Comparison of ENCODE assay signal across 1 cellular context in the genomic region with DNA sequence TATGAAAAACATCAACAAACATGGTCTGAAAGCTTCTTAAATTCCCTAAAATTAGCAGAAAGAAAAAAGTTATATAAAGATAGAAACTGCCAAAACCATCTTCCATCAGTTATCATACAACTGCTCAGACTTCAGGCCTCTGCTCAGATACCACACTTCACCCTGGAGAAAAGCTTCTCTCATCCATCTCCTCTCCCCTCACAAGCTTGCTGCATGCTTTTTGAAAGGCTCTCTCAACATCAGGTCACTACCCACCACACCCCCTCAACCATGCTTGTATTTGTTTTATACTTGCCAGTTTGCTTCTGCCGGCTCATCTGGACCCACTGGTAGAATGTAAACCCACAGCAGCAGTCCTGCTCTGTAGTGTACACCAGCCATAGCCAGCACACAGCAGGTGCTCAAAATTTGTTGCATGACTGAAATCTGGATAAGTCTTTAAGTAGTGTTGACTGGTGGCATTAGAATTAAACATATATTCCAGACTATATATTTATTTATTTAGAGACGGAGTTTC.
TF ChIP-seq lines count a peak whose summit lies in the region.

No MANE protein-coding gene starts in this region.

TF ChIP-seq in HEK293, 187 proteins besides CTCF, POLR2A, EP300 and RAD21 (continued from another document):
- TF ChIP-seq ZNF501 (tag by site-specific recombination; IDR thresholded peaks at IDR 0.05): no peak
- TF ChIP-seq YY1 (tag by site-specific recombination; IDR thresholded peaks at IDR 0.05): no peak
